Comparison of ENCODE assay signal across 40 cellular contexts in the genomic region with DNA sequence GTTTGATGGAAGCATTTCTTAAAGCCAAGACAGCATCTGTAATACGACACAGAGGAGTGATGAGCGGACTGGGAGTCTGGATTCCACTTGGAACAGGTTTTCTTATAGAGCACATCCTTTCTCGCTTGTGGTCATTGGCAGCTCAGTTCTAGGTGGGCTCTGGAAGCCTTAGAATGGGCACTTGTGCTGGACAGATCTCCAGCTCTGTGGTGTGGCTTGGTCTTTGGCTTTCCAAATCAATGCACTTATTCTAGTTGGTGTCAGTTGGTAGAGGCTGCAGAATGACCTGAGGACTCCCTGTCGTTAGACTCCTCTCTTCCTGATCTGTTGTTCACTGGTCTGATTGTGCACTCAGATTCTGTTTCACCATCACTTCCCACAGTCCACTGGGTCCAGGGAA.
"Had no signal": no experiment of that assay in that cellular context is flagged by ENCODE, and none has a peak within 500 bp of the region (broad histone marks: within the 10 kb centered on the region; RNA-seq: fewer than 3 reads in every experiment).

No MANE protein-coding gene starts in this region.

- H3K27ac ChIP-seq: adrenal gland, ascending aorta, body of pancreas, brain microvascular endothelial cell, breast epithelium, cardiac muscle cell had no signal

- H3K9me3 Mint-ChIP-seq: activated naive CD4-positive, alpha-beta T cell treated with anti-CD3 and anti-CD28 coated beads, Interleukin-2, amount 10 ng/mL, durations not matched to agents 7 days and 5 days; activated naive CD4-positive, alpha-beta T cell treated with anti-CD3 and anti-CD28 coated beads, Interleukin-2, amount 50 U/mL, for 24 hours; activated naive CD4-positive, alpha-beta T cell treated with anti-CD3 and anti-CD28 coated beads, Interleukin-2, amount 50 U/mL, for 72 hours; activated naive CD8-positive, alpha-beta T cell treated with anti-CD3 and anti-CD28 coated beads, Interleukin-2, amount 10 ng/mL, durations not matched to agents 7 days and 5 days; activated T-cell treated with anti-CD3 and anti-CD28 coated beads, Interleukin-2, amount 50 U/mL, for 24 hours; activated T-cell treated with anti-CD3 and anti-CD28 coated beads, Interleukin-2, amount 50 U/mL, for 4 hours; activated T-helper 1 cell treated with anti-CD3 and anti-CD28 coated beads, Interleukin-12 subunit alpha, Interleukin-12 subunit beta, Interleukin-2, Interleukin-4 antibody, amounts not matched to agents 30 ng/mL and 10 ng/mL and 1 ng/mL, durations not matched to agents 14 hours and 24 hours and 36 hours; activated T-helper 17 cell treated with anti-CD3 and anti-CD28 coated beads, Interleukin-2, amount 50 U/mL, for 72 hours; activated T-helper 2 cell treated with anti-CD3 and anti-CD28 coated beads, Interferon-gamma antibody, Interleukin-2, Interleukin-4, amounts not matched to agents 10 μg/mL and 5 μg/mL and 100 μg/mL, durations not matched to agents 14 hours and 24 hours and 36 hours; brain; central memory CD8-positive, alpha-beta T cell had no signal

- H3K36me3 Mint-ChIP-seq: activated naive CD4-positive, alpha-beta T cell treated with anti-CD3 and anti-CD28 coated beads, Interleukin-2, amount 10 ng/mL, durations not matched to agents 7 days and 5 days; activated naive CD4-positive, alpha-beta T cell treated with anti-CD3 and anti-CD28 coated beads, Interleukin-2, amount 50 U/mL, for 72 hours; brain had no signal

- H3K4me3 ChIP-seq: adrenal gland, ascending aorta, body of pancreas, breast epithelium, cardiac muscle cell had no signal

- H3K27me3 Mint-ChIP-seq: activated naive CD4-positive, alpha-beta T cell treated with anti-CD3 and anti-CD28 coated beads, Interleukin-2, amount 10 ng/mL, durations not matched to agents 7 days and 5 days; activated naive CD4-positive, alpha-beta T cell treated with anti-CD3 and anti-CD28 coated beads, Interleukin-2, amount 50 U/mL, for 24 hours; activated naive CD8-positive, alpha-beta T cell; activated naive CD8-positive, alpha-beta T cell treated with anti-CD3 and anti-CD28 coated beads for 36 hours; activated naive CD8-positive, alpha-beta T cell treated with anti-CD3 and anti-CD28 coated beads, Interleukin-2, amount 10 ng/mL, durations not matched to agents 7 days and 5 days; activated naive CD8-positive, alpha-beta T cell treated with anti-CD3 and anti-CD28 coated beads, Interleukin-2, amount 50 U/mL, for 24 hours; activated T-cell treated with anti-CD3 and anti-CD28 coated beads, Interleukin-2, amount 50 U/mL, for 24 hours; activated T-helper 17 cell treated with anti-CD3 and anti-CD28 coated beads, Interleukin-2, amount 50 U/mL, for 72 hours; brain; central memory CD8-positive, alpha-beta T cell had no signal

- H3K27me3 ChIP-seq: adrenal gland, ascending aorta, body of pancreas, brain microvascular endothelial cell, breast epithelium, cardiac muscle cell had no signal

- DNase-seq: activated effector memory CD4-positive, alpha-beta T cell treated with anti-CD3 and anti-CD28 coated beads, Interleukin-2, amount 50 U/mL, for 16 hours; activated effector memory CD4-positive, alpha-beta T cell treated with Interleukin-2 at 50 U/mL for 16 hours; activated gamma-delta T cell; activated gamma-delta T cell treated with Interleukin-2 at 50 U/mL for 16 hours; activated naive CD4-positive, alpha-beta T cell; activated naive CD4-positive, alpha-beta T cell treated with anti-CD3 and anti-CD28 coated beads for 36 hours; activated naive CD4-positive, alpha-beta T cell treated with anti-CD3 and anti-CD28 coated beads, Interleukin-2, amount 10 ng/mL, durations not matched to agents 7 days and 5 days; activated naive CD4-positive, alpha-beta T cell treated with anti-CD3 and anti-CD28 coated beads, Interleukin-2, amount 50 U/mL, for 16 hours; activated naive CD4-positive, alpha-beta T cell treated with Interleukin-2 at 50 U/mL for 16 hours; activated naive CD8-positive, alpha-beta T cell treated with anti-CD3 and anti-CD28 coated beads for 36 hours; activated naive CD8-positive, alpha-beta T cell treated with anti-CD3 and anti-CD28 coated beads, Interleukin-2, amount 10 ng/mL, durations not matched to agents 7 days and 5 days; activated naive CD8-positive, alpha-beta T cell treated with anti-CD3 and anti-CD28 coated beads, Interleukin-2, amount 50 U/mL, for 24 hours; activated T-cell treated with anti-CD3 and anti-CD28 coated beads for 4 hours; activated T-cell treated with anti-CD3 and anti-CD28 coated beads, Interleukin-2, amount 50 U/mL, for 1 hour; activated T-cell treated with anti-CD3 and anti-CD28 coated beads, Interleukin-2, amount 50 U/mL, for 24 hours; activated T-cell treated with anti-CD3 and anti-CD28 coated beads, Interleukin-2, amount 50 U/mL, for 4 hours; activated T-cell treated with anti-CD3 and anti-CD28 coated beads, Interleukin-2, amount 50 U/mL, for 48 hours; activated T-cell treated with anti-CD3 and anti-CD28 coated beads, Interleukin-2, amount 50 U/mL, for 72 hours; adrenal gland; amniotic stem cell; amygdala; anterior cingulate cortex; aorta; body of pancreas; brain microvascular endothelial cell; caudate nucleus; central memory CD4-positive, alpha-beta T cell; cerebellar nuclear complex had no signal

- H3K4me1 Mint-ChIP-seq: activated naive CD4-positive, alpha-beta T cell treated with anti-CD3 and anti-CD28 coated beads, Interleukin-2, amount 10 ng/mL, durations not matched to agents 7 days and 5 days; activated naive CD4-positive, alpha-beta T cell treated with anti-CD3 and anti-CD28 coated beads, Interleukin-2, amount 50 U/mL, for 24 hours; activated naive CD8-positive, alpha-beta T cell treated with anti-CD3 and anti-CD28 coated beads for 36 hours; activated naive CD8-positive, alpha-beta T cell treated with anti-CD3 and anti-CD28 coated beads, Interleukin-2, amount 50 U/mL, for 24 hours; activated T-helper 17 cell treated with anti-CD3 and anti-CD28 coated beads, Interleukin-2, amount 50 U/mL, for 72 hours; central memory CD8-positive, alpha-beta T cell had no signal

- H3K4me1 ChIP-seq: adrenal gland, ascending aorta, body of pancreas, breast epithelium had no signal

- H3K36me3 ChIP-seq: adrenal gland, ascending aorta, brain microvascular endothelial cell, breast epithelium, cardiac muscle cell had no signal

- H3K4me3 Mint-ChIP-seq: activated naive CD4-positive, alpha-beta T cell treated with anti-CD3 and anti-CD28 coated beads for 36 hours; activated naive CD4-positive, alpha-beta T cell treated with anti-CD3 and anti-CD28 coated beads, Interleukin-2, amount 10 ng/mL, durations not matched to agents 7 days and 5 days; activated naive CD4-positive, alpha-beta T cell treated with anti-CD3 and anti-CD28 coated beads, Interleukin-2, amount 50 U/mL, for 24 hours; activated naive CD8-positive, alpha-beta T cell; activated naive CD8-positive, alpha-beta T cell treated with anti-CD3 and anti-CD28 coated beads for 36 hours; activated naive CD8-positive, alpha-beta T cell treated with anti-CD3 and anti-CD28 coated beads, Interleukin-2, amount 10 ng/mL, durations not matched to agents 7 days and 5 days; activated naive CD8-positive, alpha-beta T cell treated with anti-CD3 and anti-CD28 coated beads, Interleukin-2, amount 50 U/mL, for 24 hours; activated T-cell treated with anti-CD3 and anti-CD28 coated beads, Interleukin-2, amount 50 U/mL, for 24 hours; activated T-cell treated with anti-CD3 and anti-CD28 coated beads, Interleukin-2, amount 50 U/mL, for 4 hours; activated T-cell treated with anti-CD3 and anti-CD28 coated beads, Interleukin-2, amount 50 U/mL, for 72 hours; activated T-helper 1 cell treated with anti-CD3 and anti-CD28 coated beads, Interleukin-12 subunit alpha, Interleukin-12 subunit beta, Interleukin-2, Interleukin-4 antibody, amounts not matched to agents 30 ng/mL and 10 ng/mL and 1 ng/mL, durations not matched to agents 14 hours and 24 hours and 36 hours; activated T-helper 17 cell treated with anti-CD3 and anti-CD28 coated beads, Interleukin-2, amount 50 U/mL, for 72 hours; central memory CD8-positive, alpha-beta T cell had no signal

- FAIRE-seq: astrocyte had no signal

- H3K27ac Mint-ChIP-seq: activated naive CD4-positive, alpha-beta T cell treated with anti-CD3 and anti-CD28 coated beads for 36 hours; activated naive CD4-positive, alpha-beta T cell treated with anti-CD3 and anti-CD28 coated beads, Interleukin-2, amount 10 ng/mL, durations not matched to agents 7 days and 5 days; activated naive CD4-positive, alpha-beta T cell treated with anti-CD3 and anti-CD28 coated beads, Interleukin-2, amount 50 U/mL, for 24 hours; activated naive CD4-positive, alpha-beta T cell treated with anti-CD3 and anti-CD28 coated beads, Interleukin-2, amount 50 U/mL, for 72 hours; activated naive CD8-positive, alpha-beta T cell; activated naive CD8-positive, alpha-beta T cell treated with anti-CD3 and anti-CD28 coated beads for 36 hours; activated naive CD8-positive, alpha-beta T cell treated with anti-CD3 and anti-CD28 coated beads, Interleukin-2, amount 10 ng/mL, durations not matched to agents 7 days and 5 days; activated naive CD8-positive, alpha-beta T cell treated with anti-CD3 and anti-CD28 coated beads, Interleukin-2, amount 50 U/mL, for 24 hours; activated T-cell treated with anti-CD3 and anti-CD28 coated beads, Interleukin-2, amount 50 U/mL, for 24 hours; activated T-cell treated with anti-CD3 and anti-CD28 coated beads, Interleukin-2, amount 50 U/mL, for 72 hours; activated T-helper 1 cell treated with anti-CD3 and anti-CD28 coated beads, Interleukin-12 subunit alpha, Interleukin-12 subunit beta, Interleukin-2, Interleukin-4 antibody, amounts not matched to agents 30 ng/mL and 10 ng/mL and 1 ng/mL, durations not matched to agents 14 hours and 24 hours and 36 hours; activated T-helper 17 cell treated with anti-CD3 and anti-CD28 coated beads, Interleukin-2, amount 50 U/mL, for 72 hours; activated T-helper 2 cell treated with anti-CD3 and anti-CD28 coated beads, Interferon-gamma antibody, Interleukin-2, Interleukin-4, amounts not matched to agents 10 μg/mL and 5 μg/mL and 100 μg/mL, durations not matched to agents 14 hours and 24 hours and 36 hours had no signal

- H3K9me3 ChIP-seq: adrenal gland, ascending aorta, body of pancreas, breast epithelium had no signal
